ENCODE assay signal across 8 cellular contexts in the genomic region with DNA sequence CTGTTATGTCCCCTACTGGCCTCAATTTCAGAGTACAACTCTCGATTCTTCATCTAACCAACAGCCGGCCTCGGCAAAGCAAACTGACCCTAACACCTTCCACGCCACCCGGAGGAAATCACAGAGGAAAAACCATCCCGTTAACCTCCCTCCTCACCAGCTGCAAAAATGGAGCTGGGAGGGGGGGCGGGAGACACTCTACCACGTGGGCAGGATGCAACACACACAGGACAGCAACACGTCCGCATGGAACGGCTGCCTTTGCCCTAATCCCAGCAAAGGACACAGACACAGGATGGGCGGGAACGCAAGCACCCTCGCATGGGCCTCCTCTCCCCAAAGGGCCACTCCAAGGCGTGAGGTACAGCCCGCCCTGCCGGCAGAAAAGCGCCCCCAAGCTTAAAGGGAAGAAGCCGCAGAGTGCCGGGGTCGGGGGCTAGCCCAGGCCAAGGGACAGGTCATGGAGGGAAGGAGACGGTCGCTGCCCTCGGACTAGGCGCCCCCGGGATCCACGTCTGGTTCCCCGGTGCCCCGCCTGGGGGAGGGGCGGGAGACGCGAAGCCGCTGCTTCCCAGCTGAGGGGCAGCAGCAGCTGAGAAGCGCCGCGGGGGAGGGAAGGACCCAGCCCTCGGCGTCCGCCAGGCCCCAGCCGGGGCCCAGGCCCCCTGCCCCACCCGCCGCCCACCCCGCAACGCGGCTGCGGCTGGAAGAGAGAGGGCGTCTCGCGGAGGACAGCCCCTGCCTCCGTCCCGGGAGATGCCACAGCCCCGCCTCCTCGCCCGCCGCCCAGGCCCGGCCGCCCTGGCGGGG. TPM values are rescaled to one million over a fixed set of nuclear protein-coding genes. Genes with fewer than 3 reads are reported as not detected.
DNase-seq lines count a peak whose midpoint lies in the region; ATAC-seq and TF ChIP-seq lines count a peak whose summit lies in the region.

No MANE protein-coding gene starts in this region.

- DNase-seq in CD4-positive, alpha-beta memory T cell, result peak in 2 of 5 donors; percentile 21 to 53
- DNase-seq in NCI-H69 (lab: John Stamatoyannopoulos, UW), result peak; percentile 83
- peak; percentile 73 for DNase-seq in Right ventricle myocardium inferior (ENCODE audit: missing footprints)
- no peak for DNase-seq in omental fat pad (ENCODE audit: low spot score)
- DNase-seq in NOMO-1 treated with dmso at 0.1 percent for 144 hours (lab: John Stamatoyannopoulos, UW; ENCODE audit: unreplicated experiment), result no peak

- peaks cover 0 to 5% (median 0%) of the 10 kb centered on the region in 8 donors for H3K9me3 Mint-ChIP-seq in CD4-positive, alpha-beta memory T cell
- H3K9me3 Mint-ChIP-seq in activated naive CD4-positive, alpha-beta T cell treated with anti-CD3 and anti-CD28 coated beads, Interleukin-2, amount 50 U/mL, for 24 hours, result no peaks in the 10 kb centered on the region

- no peaks in the 10 kb centered on the region for H3K27me3 Mint-ChIP-seq in CD4-positive, alpha-beta memory T cell
- H3K27me3 Mint-ChIP-seq in activated naive CD4-positive, alpha-beta T cell treated with anti-CD3 and anti-CD28 coated beads, Interleukin-2, amount 50 U/mL, for 24 hours, result no peaks in the 10 kb centered on the region

- peaks cover 47% of the 10 kb centered on the region for H3K4me1 ChIP-seq in CD4-positive, alpha-beta memory T cell (ENCODE audit: insufficient read depth, low read length)

- no peaks in the 10 kb centered on the region for H3K9me3 ChIP-seq in CD4-positive, alpha-beta memory T cell (ENCODE audit: control insufficient read depth in 1 of 2, low read length in 2 of 2)

- intact Hi-C loops in CD4-positive, alpha-beta memory T cell (cut with micrococcal nuclease), result loop anchor here (1.0 to 10.0 kb wide), 9 partner anchors 14 to 840 kb away; partner anchors contain the start of genes CFAP57, EBNA1BP2, ERMAP and HIVEP3
- intact Hi-C loops in Right ventricle myocardium inferior (cut with DNase I), result loop anchor here (5.0 kb wide), 2 partner anchors 123 to 162 kb away; partner anchors contain the start of genes PPCS and ZMYND12

- H3K27ac ChIP-seq in CD4-positive, alpha-beta memory T cell (ENCODE audit: low read depth, low read length), result peak overlapping the region; percentile 83

- no peaks in the 10 kb centered on the region for H3K27me3 ChIP-seq in CD4-positive, alpha-beta memory T cell (ENCODE audit: insufficient read depth, low read length)

- peak overlapping the region; percentile 82 to 96 (median 92) for H3K27ac Mint-ChIP-seq in CD4-positive, alpha-beta memory T cell
- H3K27ac Mint-ChIP-seq in activated naive CD4-positive, alpha-beta T cell treated with anti-CD3 and anti-CD28 coated beads, Interleukin-2, amount 50 U/mL, for 24 hours, result peak overlapping the region; percentile 91

- peaks cover 39 to 62% (median 51%) of the 10 kb centered on the region in 4 donors for H3K4me1 Mint-ChIP-seq in CD4-positive, alpha-beta memory T cell
- peaks cover 59% of the 10 kb centered on the region for H3K4me1 Mint-ChIP-seq in activated naive CD4-positive, alpha-beta T cell treated with anti-CD3 and anti-CD28 coated beads, Interleukin-2, amount 50 U/mL, for 24 hours

- peaks cover 0 to 13% of the 10 kb centered on the region in 2 donors for H3K36me3 Mint-ChIP-seq in CD4-positive, alpha-beta memory T cell
- peaks cover 6% of the 10 kb centered on the region for H3K36me3 Mint-ChIP-seq in activated naive CD4-positive, alpha-beta T cell treated with anti-CD3 and anti-CD28 coated beads, Interleukin-2, amount 50 U/mL, for 24 hours

- peak overlapping the region; percentile 93 to 97 (median 95) for H3K4me3 Mint-ChIP-seq in CD4-positive, alpha-beta memory T cell
- H3K4me3 Mint-ChIP-seq in activated naive CD4-positive, alpha-beta T cell treated with anti-CD3 and anti-CD28 coated beads, Interleukin-2, amount 50 U/mL, for 24 hours, result peak overlapping the region; percentile 98

- no peaks in the 10 kb centered on the region for H3K36me3 ChIP-seq in CD4-positive, alpha-beta memory T cell (ENCODE audit: insufficient read depth, low read length)

- CTCF ChIA-PET in CD4-positive, alpha-beta memory T cell (lab: Charles Lee; ENCODE audit: partially characterized antibody), result interaction anchor here (0.8 to 3.7 kb wide), 7 partner anchors 9 to 161 kb away, joined by 3 to 13 read pairs (median 5); no protein-coding TSS in a partner anchor

- no peak for TF ChIP-seq CTCF in omental fat pad (IDR thresholded peaks at IDR 0.05)

- peak overlapping the region; percentile 45 to 92 for H3K4me3 ChIP-seq in CD4-positive, alpha-beta memory T cell (ENCODE audit: low read length in 2 of 2)

- POLR2A ChIA-PET in CD4-positive, alpha-beta memory T cell (lab: Charles Lee; ENCODE audit: partially characterized antibody), result interaction anchor here (0.5 to 2.0 kb wide), 13 partner anchors 9 to 433 kb away, joined by 3 to 32 read pairs (median 5); partner anchors contain the start of genes C1orf50, CCDC30, P3H1 and PPCS

- ATAC-seq in GM18907 (IDR thresholded peaks at IDR 0.05; ENCODE audit: unreplicated experiment) (peak; percentile 54), HG03103 (IDR thresholded peaks at IDR 0.05; ENCODE audit: low read depth, unreplicated experiment) (peak; percentile 36), Right ventricle myocardium inferior (peak; percentile 78), omental fat pad (ENCODE audit: low FRiP score) (peak; percentile 46)

RNA-seq across cellular contexts. Expression of gene FOXJ3, which starts 0.6 kb away (rescaled TPM):
- total RNA-seq in CD4-positive, alpha-beta memory T cell, result 100 to 1,000 TPM in 1 of 2 experiments, 10 to 100 TPM in 1; 97.4 to 102 TPM
- polyA plus RNA-seq in CD4-positive, alpha-beta memory T cell, result 10 to 100 TPM; 23.7 to 46.6 TPM
- total RNA-seq in Right ventricle myocardium inferior (37.9 TPM), omental fat pad (10 to 100 TPM; 49.7 to 83.5 (median 56.1) TPM)

RNA-seq across cellular contexts. Expression of gene RIMKLA, which starts 46.1 kb away (rescaled TPM):
- under 1 TPM; 0.03 to 0.06 TPM for total RNA-seq in CD4-positive, alpha-beta memory T cell
- polyA plus RNA-seq in CD4-positive, alpha-beta memory T cell, result under 1 TPM; 0.24 to 0.49 TPM
- total RNA-seq in Right ventricle myocardium inferior, result 7.5 TPM
- under 1 TPM; 0.12 to 0.38 (median 0.25) TPM for total RNA-seq in omental fat pad

Comparison
In these comparisons a context has a peak if more than half of its experiments do, and no peak if none do; other contexts are left out.
1. DNase-seq: peak in NCI-H69 (single experiment) and Right ventricle myocardium inferior (single experiment); none in omental fat pad (single experiment) and NOMO-1 treated with dmso at 0.1 percent for 144 hours (single experiment).
2. Peak in every context shown above with its lines, with median percentiles within 50 percentile points of each other: ATAC-seq.